In the genomic region with DNA sequence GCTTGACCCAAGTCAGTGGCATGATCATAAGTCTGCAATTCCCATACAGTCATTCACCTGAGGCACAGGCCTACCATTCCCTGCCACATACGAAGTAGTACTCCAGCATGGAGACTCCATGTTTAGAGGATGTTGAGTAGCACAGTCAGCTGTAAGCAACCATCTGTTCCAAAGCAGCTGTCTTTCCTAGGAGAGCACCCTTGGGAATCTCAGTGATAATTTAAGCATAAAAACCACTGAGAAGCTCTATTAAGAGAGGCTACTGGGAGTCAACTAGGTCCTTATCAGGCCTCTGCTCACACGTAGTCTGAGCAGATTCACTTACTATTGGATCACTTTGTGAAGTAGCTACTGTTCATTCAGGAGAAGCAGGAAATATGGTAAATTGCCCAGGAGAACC, we compare ENCODE assay signal across 21 cellular contexts.
"Had no signal": no experiment of that assay in that cellular context is flagged by ENCODE, and none has a peak within 500 bp of the region (broad histone marks: within the 10 kb centered on the region; RNA-seq: fewer than 3 reads in every experiment).

No MANE protein-coding gene starts in this region.

- FAIRE-seq: endometrium had no signal

- H3K36me3 ChIP-seq: heart right ventricle had no signal

- DNase-seq: activated CD4-positive, alpha-beta T cell treated with anti-CD3 and anti-CD28 coated beads, Interleukin-2, amount 10 ng/mL, durations not matched to agents 24 days and 14 days; activated CD8-positive, alpha-beta T cell treated with anti-CD3 and anti-CD28 coated beads, Interleukin-2, amount 10 ng/mL, durations not matched to agents 7 days and 5 days; aorta; caudate nucleus; effector CD4-positive, alpha-beta T cell; heart right ventricle; islet precursor cell; left cardiac atrium; nephron progenitor cell; right cardiac atrium; stimulated activated CD4-positive, alpha-beta T cell treated with anti-CD3 and anti-CD28 coated beads, Interleukin-12 subunit alpha, Interleukin-12 subunit beta, amount 100 ng/mL, for 4 hours; stimulated activated CD4-positive, alpha-beta T cell treated with anti-CD3 and anti-CD28 coated beads, Interleukin-4, amount 100 ng/mL, for 4 hours; stimulated activated naive CD8-positive, alpha-beta T cell treated with anti-CD3 and anti-CD28 coated beads, Interleukin-15, Interleukin-2, amounts not matched to agents 100 U/mL and 50 U/mL, for 24 hours had no signal

- H3K27ac Mint-ChIP-seq: activated CD4-positive, alpha-beta T cell treated with anti-CD3 and anti-CD28 coated beads, Interleukin-2, amount 10 ng/mL, durations not matched to agents 24 days and 14 days; activated CD8-positive, alpha-beta T cell treated with anti-CD3 and anti-CD28 coated beads, Interleukin-2, amount 10 ng/mL, durations not matched to agents 7 days and 5 days; activated naive CD4-positive, alpha-beta T cell treated with anti-CD3 and anti-CD28 coated beads, Interleukin-2, amount 50 U/mL, for 72 hours; activated T-helper 1 cell treated with anti-CD3 and anti-CD28 coated beads, Interleukin-12 subunit alpha, Interleukin-12 subunit beta, Interleukin-2, Interleukin-4 antibody, amounts not matched to agents 30 ng/mL and 10 ng/mL and 1 ng/mL, durations not matched to agents 14 hours and 24 hours and 36 hours; brain; dendritic cell treated with granulocyte-macrophage colony-stimulating factor and Interleukin-4, amounts not matched to agents 40 ng/mL and 50 ng/mL, for 4 days; nephron progenitor cell had no signal

- H3K9me3 Mint-ChIP-seq: activated CD4-positive, alpha-beta T cell treated with anti-CD3 and anti-CD28 coated beads, Interleukin-2, amount 10 ng/mL, durations not matched to agents 24 days and 14 days; activated naive CD4-positive, alpha-beta T cell treated with anti-CD3 and anti-CD28 coated beads, Interleukin-2, amount 50 U/mL, for 72 hours; activated T-helper 1 cell treated with anti-CD3 and anti-CD28 coated beads, Interleukin-12 subunit alpha, Interleukin-12 subunit beta, Interleukin-2, Interleukin-4 antibody, amounts not matched to agents 30 ng/mL and 10 ng/mL and 1 ng/mL, durations not matched to agents 14 hours and 24 hours and 36 hours; brain; dendritic cell treated with granulocyte-macrophage colony-stimulating factor and Interleukin-4, amounts not matched to agents 40 ng/mL and 50 ng/mL, for 4 days; nephron progenitor cell had no signal

- H3K4me1 Mint-ChIP-seq: activated CD4-positive, alpha-beta T cell treated with anti-CD3 and anti-CD28 coated beads, Interleukin-2, amount 10 ng/mL, durations not matched to agents 24 days and 14 days; nephron progenitor cell had no signal

- H3K36me3 Mint-ChIP-seq: activated naive CD4-positive, alpha-beta T cell treated with anti-CD3 and anti-CD28 coated beads, Interleukin-2, amount 50 U/mL, for 72 hours; brain had no signal

- H3K9ac ChIP-seq: parathyroid adenoma had no signal

- H3K4me1 ChIP-seq: parathyroid adenoma had no signal

- H3K4me3 Mint-ChIP-seq: activated CD4-positive, alpha-beta T cell treated with anti-CD3 and anti-CD28 coated beads, Interleukin-2, amount 10 ng/mL, durations not matched to agents 24 days and 14 days; activated CD8-positive, alpha-beta T cell treated with anti-CD3 and anti-CD28 coated beads, Interleukin-2, amount 10 ng/mL, durations not matched to agents 7 days and 5 days; activated T-helper 1 cell treated with anti-CD3 and anti-CD28 coated beads, Interleukin-12 subunit alpha, Interleukin-12 subunit beta, Interleukin-2, Interleukin-4 antibody, amounts not matched to agents 30 ng/mL and 10 ng/mL and 1 ng/mL, durations not matched to agents 14 hours and 24 hours and 36 hours; brain; dendritic cell treated with granulocyte-macrophage colony-stimulating factor and Interleukin-4, amounts not matched to agents 40 ng/mL and 50 ng/mL, for 4 days; nephron progenitor cell had no signal

- H2AFZ ChIP-seq: parathyroid adenoma had no signal

- H3K27ac ChIP-seq: heart right ventricle, parathyroid adenoma, VCaP had no signal

- ATAC-seq: activated CD4-positive, CD25-positive, alpha-beta regulatory T cell treated with anti-CD3 and anti-CD28 coated beads, Interleukin-2, amount 50 U/mL, for 24 hours; activated CD8-positive, alpha-beta T cell treated with anti-CD3 and anti-CD28 coated beads, Interleukin-2, amount 10 ng/mL, durations not matched to agents 7 days and 5 days; activated naive CD4-positive, alpha-beta T cell treated with anti-CD3 and anti-CD28 coated beads, Interleukin-2, amount 50 U/mL, for 72 hours; left cardiac atrium; right cardiac atrium; stimulated activated naive CD8-positive, alpha-beta T cell treated with anti-CD3 and anti-CD28 coated beads, Interleukin-15, Interleukin-2, amounts not matched to agents 100 U/mL and 50 U/mL, for 24 hours had no signal

- H3K79me2 ChIP-seq: parathyroid adenoma had no signal

- H3K4me3 ChIP-seq: heart right ventricle had no signal

- H3K9me3 ChIP-seq: heart right ventricle had no signal
